1 cellular context compared by ENCODE assay signal in genomic region chr19:19865750-19866598, GRCh38.
TF ChIP-seq lines count a peak whose summit lies in the region.

TSS of gene ZNF253 (plus strand) at chr19:19865882. CDS start at chr19:19865997, 115 bp downstream.

TF ChIP-seq in K562, 482 proteins besides CTCF, POLR2A, EP300 and RAD21 (continued from another document and continues in another):
- TF ChIP-seq IRF9 (tag; IDR thresholded peaks at IDR 0.05) = no peak
- TF ChIP-seq SNRNP70 (optimal IDR thresholded peaks at IDR 0.05; ENCODE audit: low read depth, low read length) = no peak
- no peak for TF ChIP-seq HMG20B (CRISPR knock-in tag; IDR thresholded peaks at IDR 0.05)
- TF ChIP-seq E2F3 (CRISPR knock-in tag; IDR thresholded peaks at IDR 0.05) = no peak
- peak; percentile 61; the same call in 1 of the 2 replicates for TF ChIP-seq FOXP4 (CRISPR knock-in tag; IDR thresholded peaks at IDR 0.05; ENCODE audit: borderline replicate concordance)
- TF ChIP-seq BCLAF1 (IDR thresholded peaks at IDR 0.05; ENCODE audit: borderline replicate concordance in 1 of 2, control insufficient read depth in 1 of 2, low read depth in 2 of 2, low read length in 1 of 2) = 0 out of 4 replicates have a peak, but pooled peaks of 1 of the 2 experiments have one; percentile 52
- TF ChIP-seq, protein P1, sequence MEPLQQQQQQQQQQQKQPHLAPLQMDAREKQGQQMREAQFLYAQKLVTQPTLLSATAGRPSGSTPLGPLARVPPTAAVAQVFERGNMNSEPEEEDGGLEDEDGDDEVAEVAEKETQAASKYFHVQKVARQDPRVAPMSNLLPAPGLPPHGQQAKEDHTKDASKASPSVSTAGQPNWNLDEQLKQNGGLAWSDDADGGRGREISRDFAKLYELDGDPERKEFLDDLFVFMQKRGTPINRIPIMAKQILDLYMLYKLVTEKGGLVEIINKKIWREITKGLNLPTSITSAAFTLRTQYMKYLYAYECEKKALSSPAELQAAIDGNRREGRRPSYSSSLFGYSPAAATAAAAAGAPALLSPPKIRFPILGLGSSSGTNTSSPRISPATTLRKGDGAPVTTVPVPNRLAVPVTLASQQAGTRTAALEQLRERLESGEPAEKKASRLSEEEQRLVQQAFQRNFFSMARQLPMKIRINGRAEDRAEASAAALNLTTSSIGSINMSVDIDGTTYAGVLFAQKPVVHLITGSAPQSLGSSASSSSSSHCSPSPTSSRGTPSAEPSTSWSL (CRISPR knock-in tag; IDR thresholded peaks at IDR 0.05; ENCODE audit: borderline replicate concordance) = no peak
- TF ChIP-seq ZNF561 (CRISPR knock-in tag; conservative IDR thresholded peaks at IDR 0.05) = no peak
- TF ChIP-seq, protein P2, sequence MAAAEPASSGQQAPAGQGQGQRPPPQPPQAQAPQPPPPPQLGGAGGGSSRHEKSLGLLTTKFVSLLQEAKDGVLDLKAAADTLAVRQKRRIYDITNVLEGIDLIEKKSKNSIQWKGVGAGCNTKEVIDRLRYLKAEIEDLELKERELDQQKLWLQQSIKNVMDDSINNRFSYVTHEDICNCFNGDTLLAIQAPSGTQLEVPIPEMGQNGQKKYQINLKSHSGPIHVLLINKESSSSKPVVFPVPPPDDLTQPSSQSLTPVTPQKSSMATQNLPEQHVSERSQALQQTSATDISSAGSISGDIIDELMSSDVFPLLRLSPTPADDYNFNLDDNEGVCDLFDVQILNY (CRISPR knock-in tag; IDR thresholded peaks at IDR 0.05) = no peak
- TF ChIP-seq COPS2 (conservative IDR thresholded peaks at IDR 0.05) = no peak
- TF ChIP-seq MTA1 (IDR thresholded peaks at IDR 0.05; ENCODE audit: borderline replicate concordance) = no peak
- TF ChIP-seq ZNF384 (IDR thresholded peaks at IDR 0.05; ENCODE audit: low read depth, low read length) = 0 out of 2 replicates have a peak, but pooled peaks have one; percentile 4
- no peak for TF ChIP-seq FUS (optimal IDR thresholded peaks at IDR 0.05; ENCODE audit: low read depth, low read length)
- no peak for TF ChIP-seq RUNX1 (IDR thresholded peaks at IDR 0.05; ENCODE audit: low read depth)
- no peak for TF ChIP-seq FOXJ2 (tag; IDR thresholded peaks at IDR 0.05)
- peak; percentile 78; the same call in 1 of the 2 replicates for TF ChIP-seq CBX1 (IDR thresholded peaks at IDR 0.05; ENCODE audit: low read depth)
- TF ChIP-seq, protein P3, sequence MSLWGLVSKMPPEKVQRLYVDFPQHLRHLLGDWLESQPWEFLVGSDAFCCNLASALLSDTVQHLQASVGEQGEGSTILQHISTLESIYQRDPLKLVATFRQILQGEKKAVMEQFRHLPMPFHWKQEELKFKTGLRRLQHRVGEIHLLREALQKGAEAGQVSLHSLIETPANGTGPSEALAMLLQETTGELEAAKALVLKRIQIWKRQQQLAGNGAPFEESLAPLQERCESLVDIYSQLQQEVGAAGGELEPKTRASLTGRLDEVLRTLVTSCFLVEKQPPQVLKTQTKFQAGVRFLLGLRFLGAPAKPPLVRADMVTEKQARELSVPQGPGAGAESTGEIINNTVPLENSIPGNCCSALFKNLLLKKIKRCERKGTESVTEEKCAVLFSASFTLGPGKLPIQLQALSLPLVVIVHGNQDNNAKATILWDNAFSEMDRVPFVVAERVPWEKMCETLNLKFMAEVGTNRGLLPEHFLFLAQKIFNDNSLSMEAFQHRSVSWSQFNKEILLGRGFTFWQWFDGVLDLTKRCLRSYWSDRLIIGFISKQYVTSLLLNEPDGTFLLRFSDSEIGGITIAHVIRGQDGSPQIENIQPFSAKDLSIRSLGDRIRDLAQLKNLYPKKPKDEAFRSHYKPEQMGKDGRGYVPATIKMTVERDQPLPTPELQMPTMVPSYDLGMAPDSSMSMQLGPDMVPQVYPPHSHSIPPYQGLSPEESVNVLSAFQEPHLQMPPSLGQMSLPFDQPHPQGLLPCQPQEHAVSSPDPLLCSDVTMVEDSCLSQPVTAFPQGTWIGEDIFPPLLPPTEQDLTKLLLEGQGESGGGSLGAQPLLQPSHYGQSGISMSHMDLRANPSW (CRISPR knock-in tag; IDR thresholded peaks at IDR 0.05) = no peak
- TF ChIP-seq ZNF277 (CRISPR knock-in tag; IDR thresholded peaks at IDR 0.05; ENCODE audit: borderline replicate concordance) = no peak
- no peak for TF ChIP-seq SMARCB1 (IDR thresholded peaks at IDR 0.05; ENCODE audit: insufficient read length, low read depth)
- TF ChIP-seq XRCC4 (IDR thresholded peaks at IDR 0.05; ENCODE audit: extremely low read depth, insufficient read depth, insufficient read length) = no peak
- no peak; a peak in 1 of 4 replicates for TF ChIP-seq UBTF (IDR thresholded peaks at IDR 0.05; ENCODE audit: borderline replicate concordance in 1 of 2, low read depth in 2 of 2, low read length in 2 of 2)
- TF ChIP-seq TAF15 (IDR thresholded peaks at IDR 0.05; ENCODE audit: low read depth, low read length) = no peak
- TF ChIP-seq, protein P4, sequence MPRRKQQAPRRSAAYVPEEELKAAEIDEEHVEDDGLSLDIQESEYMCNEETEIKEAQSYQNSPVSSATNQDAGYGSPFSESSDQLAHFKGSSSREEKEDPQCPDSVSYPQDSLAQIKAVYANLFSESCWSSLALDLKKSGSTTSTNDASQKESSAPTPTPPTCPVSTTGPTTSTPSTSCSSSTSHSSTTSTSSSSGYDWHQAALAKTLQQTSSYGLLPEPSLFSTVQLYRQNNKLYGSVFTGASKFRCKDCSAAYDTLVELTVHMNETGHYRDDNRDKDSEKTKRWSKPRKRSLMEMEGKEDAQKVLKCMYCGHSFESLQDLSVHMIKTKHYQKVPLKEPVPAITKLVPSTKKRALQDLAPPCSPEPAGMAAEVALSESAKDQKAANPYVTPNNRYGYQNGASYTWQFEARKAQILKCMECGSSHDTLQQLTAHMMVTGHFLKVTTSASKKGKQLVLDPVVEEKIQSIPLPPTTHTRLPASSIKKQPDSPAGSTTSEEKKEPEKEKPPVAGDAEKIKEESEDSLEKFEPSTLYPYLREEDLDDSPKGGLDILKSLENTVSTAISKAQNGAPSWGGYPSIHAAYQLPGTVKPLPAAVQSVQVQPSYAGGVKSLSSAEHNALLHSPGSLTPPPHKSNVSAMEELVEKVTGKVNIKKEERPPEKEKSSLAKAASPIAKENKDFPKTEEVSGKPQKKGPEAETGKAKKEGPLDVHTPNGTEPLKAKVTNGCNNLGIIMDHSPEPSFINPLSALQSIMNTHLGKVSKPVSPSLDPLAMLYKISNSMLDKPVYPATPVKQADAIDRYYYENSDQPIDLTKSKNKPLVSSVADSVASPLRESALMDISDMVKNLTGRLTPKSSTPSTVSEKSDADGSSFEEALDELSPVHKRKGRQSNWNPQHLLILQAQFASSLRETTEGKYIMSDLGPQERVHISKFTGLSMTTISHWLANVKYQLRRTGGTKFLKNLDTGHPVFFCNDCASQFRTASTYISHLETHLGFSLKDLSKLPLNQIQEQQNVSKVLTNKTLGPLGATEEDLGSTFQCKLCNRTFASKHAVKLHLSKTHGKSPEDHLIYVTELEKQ (CRISPR knock-in tag; IDR thresholded peaks at IDR 0.05) = no peak
- no peak for TF ChIP-seq NFE2L1 (tag; IDR thresholded peaks at IDR 0.05; ENCODE audit: borderline replicate concordance, low read depth)
- TF ChIP-seq TSC22D4 (tag; IDR thresholded peaks at IDR 0.05) = no peak
- 0 out of 2 replicates have a peak, but pooled peaks have one; percentile 25 for TF ChIP-seq SPI1 (IDR thresholded peaks at IDR 0.05; ENCODE audit: borderline replicate concordance, low read depth, low read length)
- TF ChIP-seq, protein P5, sequence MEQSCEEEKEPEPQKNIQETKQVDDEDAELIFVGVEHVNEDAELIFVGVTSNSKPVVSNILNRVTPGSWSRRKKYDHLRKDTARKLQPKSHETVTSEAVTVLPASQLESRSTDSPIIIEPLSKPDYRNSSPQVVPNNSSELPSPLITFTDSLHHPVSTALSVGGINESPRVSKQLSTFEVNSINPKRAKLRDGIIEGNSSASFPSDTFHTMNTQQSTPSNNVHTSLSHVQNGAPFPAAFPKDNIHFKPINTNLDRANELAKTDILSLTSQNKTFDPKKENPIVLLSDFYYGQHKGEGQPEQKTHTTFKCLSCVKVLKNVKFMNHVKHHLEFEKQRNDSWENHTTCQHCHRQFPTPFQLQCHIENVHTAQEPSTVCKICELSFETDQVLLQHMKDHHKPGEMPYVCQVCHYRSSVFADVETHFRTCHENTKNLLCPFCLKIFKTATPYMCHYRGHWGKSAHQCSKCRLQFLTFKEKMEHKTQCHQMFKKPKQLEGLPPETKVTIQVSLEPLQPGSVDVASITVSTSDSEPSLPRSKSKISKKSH (CRISPR knock-in tag; IDR thresholded peaks at IDR 0.05) = no peak
- TF ChIP-seq RAD51 (IDR thresholded peaks at IDR 0.05; ENCODE audit: borderline replicate concordance, low read depth) = 0 out of 2 replicates have a peak, but pooled peaks have one; percentile 65
- no peak for TF ChIP-seq ELK1 (CRISPR knock-in tag; IDR thresholded peaks at IDR 0.05)
- TF ChIP-seq ZNF57 (CRISPR knock-in tag; IDR thresholded peaks at IDR 0.05) = no peak
